ENCODE assay signal across 20 cellular contexts in genomic region chr2:42856891-42857632, GRCh38.
A peak's percentile ranks its signal among the peaks of the same experiment; 100 is the strongest.
DNase-seq lines count a peak whose midpoint lies in the region; TF ChIP-seq lines count a peak whose summit lies in the region.
"Had no signal": no experiment of that assay in that cellular context is flagged by ENCODE, and none has a peak within 500 bp of the region (broad histone marks: within the 10 kb centered on the region; RNA-seq: fewer than 3 reads in every experiment).

No MANE protein-coding gene starts in this region.

- H3K36me3 ChIP-seq in breast epithelium (no peaks in the 10 kb centered on the region), endodermal cell (ENCODE audit: control insufficient read depth, insufficient read depth, low read length) (no peaks in the 10 kb centered on the region)
- H3K36me3 ChIP-seq: tibial nerve had no signal

- intact Hi-C loops in breast epithelium (cut with DNase I; ENCODE audit: low total_unique reads) (loop anchor here (10.0 kb wide), 1 partner anchor 78 kb away; no protein-coding TSS in a partner anchor), MCF 10A (cut with micrococcal nuclease) (loop anchor here (5.0 kb wide), 3 partner anchors 70 to 230 kb away; no protein-coding TSS in a partner anchor)

- H3K27ac Mint-ChIP-seq in MCF 10A (ENCODE audit: low read depth, unreplicated experiment): no peak overlapping the region
- H3K27ac Mint-ChIP-seq in endodermal cell: peak overlapping the region; percentile 30
- H3K27ac Mint-ChIP-seq in nephron progenitor cell: peak overlapping the region; percentile 83
- H3K27ac Mint-ChIP-seq: activated T-helper 1 cell treated with anti-CD3 and anti-CD28 coated beads, Interleukin-12 subunit alpha, Interleukin-12 subunit beta, Interleukin-2, Interleukin-4 antibody, amounts not matched to agents 30 ng/mL and 10 ng/mL and 1 ng/mL, durations not matched to agents 14 hours and 24 hours and 36 hours; CD4-positive, alpha-beta T cell; immature natural killer cell had no signal

- TF ChIP-seq CTCF in breast epithelium (IDR thresholded peaks at IDR 0.05): no peak
- no peak for TF ChIP-seq CTCF in MCF 10A (IDR thresholded peaks at IDR 0.05; ENCODE audit: unreplicated experiment)
- TF ChIP-seq CTCF in endodermal cell (conservative IDR thresholded peaks at IDR 0.05): no peak
- no peak for TF ChIP-seq CTCF in nephron progenitor cell (IDR thresholded peaks at IDR 0.05)

- H3K27ac ChIP-seq in breast epithelium: peak overlapping the region; percentile 84 to 95
- H3K27ac ChIP-seq in endodermal cell (ENCODE audit: low read depth, low read length): no peak overlapping the region
- H3K27ac ChIP-seq: dorsolateral prefrontal cortex had no signal

- H3K4me1 Mint-ChIP-seq in MCF 10A (ENCODE audit: insufficient read depth, unreplicated experiment): peaks cover 17% of the 10 kb centered on the region
- peaks cover 23% of the 10 kb centered on the region for H3K4me1 Mint-ChIP-seq in endodermal cell
- H3K4me1 Mint-ChIP-seq in nephron progenitor cell: peaks cover 69% of the 10 kb centered on the region
- H3K4me1 Mint-ChIP-seq: immature natural killer cell had no signal

- H3K9me3 ChIP-seq in breast epithelium (peaks cover 0 to 3% of the 10 kb centered on the region in 2 donors), endodermal cell (ENCODE audit: control insufficient read depth, low read length) (no peaks in the 10 kb centered on the region)

- no peaks in the 10 kb centered on the region for H3K36me3 Mint-ChIP-seq in MCF 10A (ENCODE audit: insufficient read depth, unreplicated experiment)
- H3K36me3 Mint-ChIP-seq in endodermal cell (ENCODE audit: low read depth): no peaks in the 10 kb centered on the region
- peaks cover 4% of the 10 kb centered on the region for H3K36me3 Mint-ChIP-seq in nephron progenitor cell (ENCODE audit: low read depth)
- H3K36me3 Mint-ChIP-seq: immature natural killer cell; naive thymus-derived CD8-positive, alpha-beta T cell had no signal

- H3K4me1 ChIP-seq in breast epithelium (peaks cover 0 to 5% of the 10 kb centered on the region in 2 donors), endodermal cell (ENCODE audit: control insufficient read depth, insufficient read depth, low read length) (peaks cover 4% of the 10 kb centered on the region)

- CTCF ChIA-PET in MCF 10A (lab: Yijun Ruan, JAX): interaction anchor here (0.7 to 4.5 kb wide), 9 partner anchors 10 to 720 kb away, joined by 3 to 48 read pairs (median 4); no protein-coding TSS in a partner anchor

- H3K27me3 ChIP-seq in breast epithelium (no peaks in the 10 kb centered on the region), endodermal cell (ENCODE audit: control insufficient read depth, insufficient read depth, low read length, poor library complexity, severe bottlenecking) (no peaks in the 10 kb centered on the region)
- H3K27me3 ChIP-seq: dorsolateral prefrontal cortex, tibial nerve had no signal

- WGBS in endodermal cell (ENCODE audit: insufficient coverage in 1 of 2, insufficient read length in 1 of 2), 2 experiments: 90 to 93% methylated on average over 14 to 23 of the region's 23 CpGs

- DNase-seq in breast epithelium (ENCODE audit: low spot score in 2 of 2) (peak in 1 of 2 donors; percentile 78), MCF 10A (ENCODE audit: unreplicated experiment) (no peak), endodermal cell (no peak), nephron progenitor cell (no peak), DMS 273 treated with DMSO at 0.1 percent for 48 hours (lab: John Stamatoyannopoulos, UW) (no peak), hypothalamus (lab: John Stamatoyannopoulos, UW) (no peak), NCI-H2196 treated with DMSO at 0.1 percent for 48 hours (lab: John Stamatoyannopoulos, UW; ENCODE audit: unreplicated experiment) (no peak)
- DNase-seq in stimulated activated CD4-positive, alpha-beta T cell treated with anti-CD3 and anti-CD28 coated beads, Interleukin-4, amount 100 ng/mL, for 1 hour: no peak
- DNase-seq: activated CD4-positive, CD25-positive, alpha-beta regulatory T cell treated with anti-CD3 and anti-CD28 coated beads, Interleukin-2, amount 50 U/mL, for 72 hours; CD4-positive, alpha-beta T cell; dorsolateral prefrontal cortex; GOT3; immature natural killer cell; naive thymus-derived CD8-positive, alpha-beta T cell; NCI-H1694; NCI-H524 treated with DMSO at 0.1 percent for 48 hours; SIG-M5 had no signal

- no peak overlapping the region for H3K9ac ChIP-seq in endodermal cell (ENCODE audit: extremely low read depth, low read length, poor library complexity, severe bottlenecking)

- H3K9me3 Mint-ChIP-seq in MCF 10A (ENCODE audit: unreplicated experiment): no peaks in the 10 kb centered on the region
- no peaks in the 10 kb centered on the region for H3K9me3 Mint-ChIP-seq in endodermal cell
- peaks cover 8% of the 10 kb centered on the region for H3K9me3 Mint-ChIP-seq in nephron progenitor cell
- H3K9me3 Mint-ChIP-seq: activated T-helper 1 cell treated with anti-CD3 and anti-CD28 coated beads, Interleukin-12 subunit alpha, Interleukin-12 subunit beta, Interleukin-2, Interleukin-4 antibody, amounts not matched to agents 30 ng/mL and 10 ng/mL and 1 ng/mL, durations not matched to agents 14 hours and 24 hours and 36 hours had no signal

- no peak overlapping the region for H3K4me3 ChIP-seq in breast epithelium
- no peak overlapping the region for H3K4me3 ChIP-seq in endodermal cell (ENCODE audit: low read length)
- H3K4me3 ChIP-seq: dorsolateral prefrontal cortex, lung, tibial nerve had no signal

- no peaks in the 10 kb centered on the region for H3K27me3 Mint-ChIP-seq in MCF 10A (ENCODE audit: insufficient read depth, unreplicated experiment)
- no peaks in the 10 kb centered on the region for H3K27me3 Mint-ChIP-seq in endodermal cell (ENCODE audit: insufficient read depth)
- no peaks in the 10 kb centered on the region for H3K27me3 Mint-ChIP-seq in nephron progenitor cell (ENCODE audit: low read depth, poor library complexity)
- H3K27me3 Mint-ChIP-seq: CD4-positive, alpha-beta T cell; naive thymus-derived CD8-positive, alpha-beta T cell had no signal

- H3K4me3 Mint-ChIP-seq in MCF 10A (ENCODE audit: unreplicated experiment) (no peak overlapping the region), endodermal cell (no peak overlapping the region), nephron progenitor cell (no peak overlapping the region)
- H3K4me3 Mint-ChIP-seq: activated T-helper 1 cell treated with anti-CD3 and anti-CD28 coated beads, Interleukin-12 subunit alpha, Interleukin-12 subunit beta, Interleukin-2, Interleukin-4 antibody, amounts not matched to agents 30 ng/mL and 10 ng/mL and 1 ng/mL, durations not matched to agents 14 hours and 24 hours and 36 hours; CD4-positive, alpha-beta T cell; immature natural killer cell; naive thymus-derived CD8-positive, alpha-beta T cell had no signal

- POLR2A ChIA-PET in MCF 10A (lab: Yijun Ruan, JAX): interaction anchor here (0.6 kb wide), 1 partner anchor 567 kb away, joined by 3 read pairs; no protein-coding TSS in a partner anchor

- no TSS peak for BruUV-seq in MCF 10A (replicated peaks; lab: Mats Ljungman, UMichigan)

- TF ChIP-seq POLR2A in breast epithelium (IDR thresholded peaks at IDR 0.05): no peak
